In the genomic region with DNA sequence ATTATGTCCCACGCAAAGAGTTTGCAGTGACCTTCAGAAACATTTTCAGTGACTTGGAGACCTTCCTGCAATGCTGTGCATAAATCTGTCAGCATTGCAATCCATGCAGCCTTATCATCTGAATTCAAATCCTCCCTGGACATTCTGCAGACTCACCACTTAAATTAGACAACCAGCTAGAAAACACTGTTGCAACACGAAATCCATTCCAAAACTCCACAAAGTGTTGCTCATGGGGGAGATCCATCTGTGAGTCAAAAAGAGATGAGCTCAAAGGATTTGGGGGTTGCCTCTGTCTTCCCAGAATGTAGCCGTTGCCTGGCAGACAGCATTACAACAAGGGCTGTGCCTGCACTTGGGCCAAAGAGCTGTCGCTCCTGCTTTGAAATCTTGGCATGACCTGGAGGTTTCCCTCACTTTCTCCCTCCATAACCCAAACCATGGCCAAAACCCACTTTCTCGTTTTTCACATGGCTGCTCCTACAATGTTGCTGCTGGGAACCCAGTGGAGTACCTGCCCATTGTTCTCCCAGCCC, we compare ENCODE assay signal across 1 cellular context.
TF ChIP-seq lines count a peak whose summit lies in the region.

No MANE protein-coding gene starts in this region.

TF ChIP-seq in WTC11, 78 proteins besides CTCF, POLR2A, EP300 and RAD21 (continued from another document):
- no peak for TF ChIP-seq FOXP1 (CRISPR knock-in tag; IDR thresholded peaks at IDR 0.05; ENCODE audit: borderline replicate concordance)
- no peak for TF ChIP-seq CREM (CRISPR knock-in tag; IDR thresholded peaks at IDR 0.05)
- TF ChIP-seq, protein P1, sequence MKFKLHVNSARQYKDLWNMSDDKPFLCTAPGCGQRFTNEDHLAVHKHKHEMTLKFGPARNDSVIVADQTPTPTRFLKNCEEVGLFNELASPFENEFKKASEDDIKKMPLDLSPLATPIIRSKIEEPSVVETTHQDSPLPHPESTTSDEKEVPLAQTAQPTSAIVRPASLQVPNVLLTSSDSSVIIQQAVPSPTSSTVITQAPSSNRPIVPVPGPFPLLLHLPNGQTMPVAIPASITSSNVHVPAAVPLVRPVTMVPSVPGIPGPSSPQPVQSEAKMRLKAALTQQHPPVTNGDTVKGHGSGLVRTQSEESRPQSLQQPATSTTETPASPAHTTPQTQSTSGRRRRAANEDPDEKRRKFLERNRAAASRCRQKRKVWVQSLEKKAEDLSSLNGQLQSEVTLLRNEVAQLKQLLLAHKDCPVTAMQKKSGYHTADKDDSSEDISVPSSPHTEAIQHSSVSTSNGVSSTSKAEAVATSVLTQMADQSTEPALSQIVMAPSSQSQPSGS (CRISPR knock-in tag; IDR thresholded peaks at IDR 0.05; ENCODE audit: borderline replicate concordance, low read depth) = no peak
- no peak for TF ChIP-seq ZNF317 (CRISPR knock-in tag; IDR thresholded peaks at IDR 0.05; ENCODE audit: borderline replicate concordance, low read depth)
TF ChIP-seq in WTC11: peak in this region for 0.
